Comparison of ENCODE assay signal across 1 cellular context in genomic region chr4:6250235-6250983, GRCh38.
TF ChIP-seq lines count a peak whose summit lies in the region.

No MANE protein-coding gene starts in this region.

TF ChIP-seq in HEK293T, 16 proteins besides CTCF, POLR2A, EP300 and RAD21 (continued from another document):
- TF ChIP-seq FOXM1 (IDR thresholded peaks at IDR 0.05; ENCODE audit: borderline replicate concordance) = no peak
- TF ChIP-seq L3MBTL2 (conservative IDR thresholded peaks at IDR 0.05) = no peak
- TF ChIP-seq ZNF384 (IDR thresholded peaks at IDR 0.05) = no peak
- TF ChIP-seq FOXA1 (IDR thresholded peaks at IDR 0.05) = no peak
